9 cellular contexts compared by ENCODE assay signal in genomic region chr1:40064797-40065492, GRCh38. TPM values are rescaled to one million over a fixed set of nuclear protein-coding genes. Genes with fewer than 3 reads are reported as not detected.
DNase-seq lines count a peak whose midpoint lies in the region; ATAC-seq and TF ChIP-seq lines count a peak whose summit lies in the region.
"Had no signal": no experiment of that assay in that cellular context is flagged by ENCODE, and none has a peak within 500 bp of the region (broad histone marks: within the 10 kb centered on the region; RNA-seq: fewer than 3 reads in every experiment).

No MANE protein-coding gene starts in this region.

- no peaks in the 10 kb centered on the region for H3K9me3 ChIP-seq in SU-DHL-6 (ENCODE audit: insufficient read depth, low read length)
- H3K9me3 ChIP-seq: ascending aorta, pancreas had no signal

- TF ChIP-seq CTCF in SU-DHL-6 (IDR thresholded peaks at IDR 0.05; ENCODE audit: insufficient read depth, low read length, poor library complexity, severe bottlenecking) (no peak), natural killer cell (IDR thresholded peaks at IDR 0.05) (no peak)

- peak overlapping the region; percentile 93 for H3K27ac ChIP-seq in SU-DHL-6 (ENCODE audit: low read depth, low read length)
- H3K27ac ChIP-seq: pancreas had no signal

- no peaks in the 10 kb centered on the region for H3K27me3 ChIP-seq in SU-DHL-6 (ENCODE audit: low read length)
- H3K27me3 ChIP-seq: ascending aorta, pancreas had no signal

- peaks cover 54 to 71% of the 10 kb centered on the region in 2 donors for H3K4me1 Mint-ChIP-seq in natural killer cell

- intact Hi-C loops in natural killer cell (cut with micrococcal nuclease), result no loop called here

- H3K9ac ChIP-seq in SU-DHL-6 (ENCODE audit: low read length), result peak overlapping the region; percentile 33; the same call in 1 of the 2 replicates

- no peaks in the 10 kb centered on the region for H3K9me3 Mint-ChIP-seq in natural killer cell

- H3K27ac Mint-ChIP-seq in natural killer cell, result peak overlapping the region; percentile 77 to 95

- peak overlapping the region; percentile 49 for H3K4me2 ChIP-seq in SU-DHL-6 (ENCODE audit: low read depth, low read length, poor library complexity, severe bottlenecking)

- no peaks in the 10 kb centered on the region for H3K27me3 Mint-ChIP-seq in natural killer cell (ENCODE audit: low read depth in 2 of 2)

- ATAC-seq in HG02938 (IDR thresholded peaks at IDR 0.05; ENCODE audit: unreplicated experiment) (peak; percentile 76), natural killer cell (peak in 1 of 3 donors; percentile 62)

- no peaks in the 10 kb centered on the region; the same call in 1 of the 2 replicates for H3K79me2 ChIP-seq in SU-DHL-6 (ENCODE audit: insufficient read depth, low read length)

- no peak overlapping the region for H2AFZ ChIP-seq in SU-DHL-6 (ENCODE audit: low read depth, low read length, severe bottlenecking)

- H3K4me3 ChIP-seq in SU-DHL-6 (ENCODE audit: insufficient read depth, low read length, poor library complexity, severe bottlenecking), result no peak overlapping the region
- H3K4me3 ChIP-seq: ascending aorta, pancreas had no signal

- in situ Hi-C loops in G401 (cut with HindIII; ENCODE audit: low sequenced_read_pairs), result no loop called here

- H3K9me2 ChIP-seq in SU-DHL-6 (replicated peaks; ENCODE audit: insufficient read depth, low read length), result no peaks in the 10 kb centered on the region

- peaks cover 29% of the 10 kb centered on the region for H3F3A ChIP-seq in SU-DHL-6 (ENCODE audit: insufficient read depth)

- DNase-seq in GM19238 (ENCODE audit: insufficient read length, low spot score) (peak; percentile 36), natural killer cell (no peak), NCI-H748 treated with DMSO at 0.1 percent for 48 hours (lab: John Stamatoyannopoulos, UW) (no peak), G401 (ENCODE audit: low spot score) (no peak), T1000 (lab: John Stamatoyannopoulos, UW) (no peak)
- DNase-seq: pancreas had no signal

- H3K4me3 Mint-ChIP-seq in natural killer cell, result no peak overlapping the region

- peaks cover 73% of the 10 kb centered on the region for H3K36me3 ChIP-seq in SU-DHL-6 (ENCODE audit: low read length)

- peaks cover 40% of the 10 kb centered on the region for H3K36me3 Mint-ChIP-seq in natural killer cell

- H4K20me1 ChIP-seq in SU-DHL-6 (ENCODE audit: low read depth, low read length), result no peaks in the 10 kb centered on the region

RNA-seq across cellular contexts. Expression of gene CAP1, which starts 24.4 kb away (rescaled TPM):
- 100 to 1,000 TPM; 482 to 541 (median 537) TPM for total RNA-seq in natural killer cell
- 135 and 183 TPM in 2 replicates for total RNA-seq in G401 (2014; rRNA removed; shearing (Covaris generic))

RNA-seq across cellular contexts. Expression of gene PPT1, which starts 32.1 kb away (rescaled TPM):
- total RNA-seq in natural killer cell, result 10 to 100 TPM; 24.9 to 34.5 (median 29.9) TPM
- total RNA-seq in G401 (2014; rRNA removed; shearing (Covaris generic)), result 181 and 227 TPM in 2 replicates
